In the genomic region with DNA sequence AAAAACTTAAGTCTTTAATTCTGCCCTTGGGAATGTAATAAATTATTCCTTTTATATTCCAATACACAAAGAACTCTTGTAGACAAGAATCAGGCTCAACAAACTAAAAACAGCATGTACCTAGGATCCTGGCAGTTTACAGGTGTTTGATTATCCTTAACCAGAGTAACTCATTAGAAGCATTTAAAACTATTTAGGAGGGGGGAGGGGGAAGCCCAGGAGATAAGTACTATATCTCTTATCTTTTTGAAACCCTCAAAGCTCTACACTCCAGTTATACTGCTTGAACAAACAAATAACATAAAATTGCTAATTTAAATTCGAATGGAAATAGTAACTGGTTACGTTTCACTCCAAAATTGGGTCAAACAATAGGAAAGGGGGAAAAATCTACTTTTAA, we compare ENCODE assay signal across 8 cellular contexts. TPM values are rescaled to one million over a fixed set of nuclear protein-coding genes. Genes with fewer than 3 reads are reported as not detected.
A peak's percentile ranks its signal among the peaks of the same experiment; 100 is the strongest.
DNase-seq lines count a peak whose midpoint lies in the region; ATAC-seq and TF ChIP-seq lines count a peak whose summit lies in the region.

No MANE protein-coding gene starts in this region.

- H2AFZ ChIP-seq in DND-41 (ENCODE audit: low read depth, low read length) = no peak overlapping the region
- no peak overlapping the region for H2AFZ ChIP-seq in OCI-LY3 (ENCODE audit: low read depth, low read length)

- H3K4me3 Mint-ChIP-seq in endodermal cell = peak overlapping the region; percentile 98

- H3K9me3 ChIP-seq in DND-41 (ENCODE audit: insufficient read depth, low read length, severe bottlenecking) (no peaks in the 10 kb centered on the region), OCI-LY3 (ENCODE audit: insufficient read depth, low read length) (no peaks in the 10 kb centered on the region), endodermal cell (ENCODE audit: control insufficient read depth, low read length) (no peaks in the 10 kb centered on the region), ovary (no peaks in the 10 kb centered on the region)

- H3K9ac ChIP-seq in DND-41 (ENCODE audit: low read depth, low read length) (peak overlapping the region; percentile 98), OCI-LY3 (ENCODE audit: low read length) (peak overlapping the region; percentile 96), endodermal cell (ENCODE audit: extremely low read depth, low read length, poor library complexity, severe bottlenecking) (peak overlapping the region; percentile 95)

- intact Hi-C loops in ovary (cut with DNase I) = loop anchor here in 1 of 4 donors (2.0 to 10.0 kb wide), 2 partner anchors 61 to 133 kb away; a partner anchor contains a TSS

- ATAC-seq in DND-41 (ENCODE audit: insufficient read depth, low read depth) (no peak), HG02571 (IDR thresholded peaks at IDR 0.05; ENCODE audit: unreplicated experiment) (no peak), GM21367 (IDR thresholded peaks at IDR 0.05; ENCODE audit: unreplicated experiment) (no peak), HG03439 (IDR thresholded peaks at IDR 0.05; ENCODE audit: unreplicated experiment) (no peak)

- no peaks in the 10 kb centered on the region for H3K27me3 Mint-ChIP-seq in endodermal cell (ENCODE audit: insufficient read depth)

- H3K36me3 Mint-ChIP-seq in endodermal cell (ENCODE audit: low read depth) = peaks cover 29% of the 10 kb centered on the region

- H4K20me1 ChIP-seq in DND-41 (ENCODE audit: insufficient read depth, low read length) (peaks cover 56% of the 10 kb centered on the region), OCI-LY3 (ENCODE audit: insufficient read depth, low read length) (peaks cover 60% of the 10 kb centered on the region)

- H3K36me3 ChIP-seq in DND-41 (ENCODE audit: insufficient read depth, low read length) (peaks cover 58% of the 10 kb centered on the region), OCI-LY3 (replicated peaks; ENCODE audit: low read depth, low read length) (peaks cover 44% of the 10 kb centered on the region), endodermal cell (ENCODE audit: control insufficient read depth, insufficient read depth, low read length) (peaks cover 42% of the 10 kb centered on the region), ovary (no peaks in the 10 kb centered on the region)

- peak overlapping the region; percentile 97 for H3K27ac Mint-ChIP-seq in endodermal cell

- H3K27ac ChIP-seq in DND-41 (ENCODE audit: low read length) (peak overlapping the region; percentile 97), OCI-LY3 (ENCODE audit: low read length) (peak overlapping the region; percentile 80), endodermal cell (ENCODE audit: low read depth, low read length) (no peak overlapping the region), ovary (no peak overlapping the region)

- TF ChIP-seq CTCF in DND-41 (IDR thresholded peaks at IDR 0.05; ENCODE audit: borderline replicate concordance, extremely low read depth, low read length, poor library complexity, severe bottlenecking) (no peak), OCI-LY3 (IDR thresholded peaks at IDR 0.05; ENCODE audit: low read depth, low read length) (no peak), endodermal cell (conservative IDR thresholded peaks at IDR 0.05) (no peak), ovary (IDR thresholded peaks at IDR 0.05) (no peak)

- H3K79me2 ChIP-seq in DND-41 (ENCODE audit: insufficient read depth, low read length) = peaks cover 89% of the 10 kb centered on the region
- peaks cover 100% of the 10 kb centered on the region for H3K79me2 ChIP-seq in OCI-LY3 (ENCODE audit: low read length)

- no peak for TF ChIP-seq POLR2A in ovary (IDR thresholded peaks at IDR 0.05)

- H3K4me1 Mint-ChIP-seq in endodermal cell = peaks cover 21% of the 10 kb centered on the region

- DNase-seq in DND-41 (no peak), endodermal cell (no peak), ovary (no peak), medulla oblongata (ENCODE audit: extremely low spot score) (no peak)

- H3K4me2 ChIP-seq in DND-41 (ENCODE audit: insufficient read depth, low read length) = peak overlapping the region; percentile 75
- peak overlapping the region; percentile 94 for H3K4me2 ChIP-seq in OCI-LY3 (ENCODE audit: low read length)

- peaks cover 66% of the 10 kb centered on the region for H3K4me1 ChIP-seq in DND-41 (ENCODE audit: insufficient read depth, low read length)
- H3K4me1 ChIP-seq in OCI-LY3 (ENCODE audit: low read length) = peaks cover 50% of the 10 kb centered on the region
- H3K4me1 ChIP-seq in endodermal cell (ENCODE audit: control insufficient read depth, insufficient read depth, low read length) = no peaks in the 10 kb centered on the region
- H3K4me1 ChIP-seq in ovary (ENCODE audit: insufficient read depth) = peaks cover 10% of the 10 kb centered on the region

- WGBS in endodermal cell (ENCODE audit: insufficient coverage in 1 of 2, insufficient read length in 1 of 2), 2 experiments = 5% methylated on average over 2 of the region's 2 CpGs; no CpG with 5 or more reads in 1 of the 2 experiments
- WGBS in ovary, 3 donors = 1 to 6% (median 3%) methylated on average over 2 of the region's 2 CpGs

- no peak for TF ChIP-seq EP300 in ovary (IDR thresholded peaks at IDR 0.05)

- H3K27me3 ChIP-seq in DND-41 (ENCODE audit: insufficient read depth, low read length, poor library complexity) (no peaks in the 10 kb centered on the region), OCI-LY3 (ENCODE audit: low read depth, low read length) (no peaks in the 10 kb centered on the region), endodermal cell (ENCODE audit: control insufficient read depth, insufficient read depth, low read length, poor library complexity, severe bottlenecking) (no peaks in the 10 kb centered on the region), ovary (no peaks in the 10 kb centered on the region)

- H3K4me3 ChIP-seq in DND-41 (ENCODE audit: low read depth in 1 of 2, low read length in 2 of 2) = peak overlapping the region; percentile 50 to 67
- H3K4me3 ChIP-seq in OCI-LY3 (ENCODE audit: low read length) = peak overlapping the region; percentile 94
- H3K4me3 ChIP-seq in endodermal cell (ENCODE audit: low read length) = peak overlapping the region; percentile 93
- H3K4me3 ChIP-seq in ovary = peak overlapping the region; percentile 100

- no peaks in the 10 kb centered on the region for H3K9me3 Mint-ChIP-seq in endodermal cell

RNA-seq across cellular contexts. Expression of a gene that starts 1.9 kb away (rescaled TPM):
- 100 to 1,000 TPM; 284 to 343 TPM for total RNA-seq in endodermal cell
- 344 TPM for polyA plus RNA-seq in endodermal cell (2013, experiment 1 of 2)
- polyA plus RNA-seq in endodermal cell (2013, experiment 2 of 2) = 320 TPM
- total RNA-seq in ovary = 100 to 1,000 TPM; 383 to 530 (median 467) TPM
- 100 to 1,000 TPM; 408 to 540 TPM for polyA plus RNA-seq in ovary

RNA-seq across cellular contexts. Expression of a gene that starts 21.0 kb away (rescaled TPM):
- total RNA-seq in endodermal cell (10 to 100 TPM; 28.9 to 32.9 TPM), ovary (10 to 100 TPM; 13.1 to 36.6 (median 28.5) TPM)
- polyA plus RNA-seq in endodermal cell (2013, experiment 1 of 2) = 24.1 TPM
- polyA plus RNA-seq in endodermal cell (2013, experiment 2 of 2) = 19.7 TPM
- polyA plus RNA-seq in ovary = 10 to 100 TPM; 31.7 to 45.3 TPM

Comparison
In these comparisons a context has a peak if more than half of its experiments do, and no peak if none do; other contexts are left out.
1. H3K27ac ChIP-seq: peak in DND-41 (single experiment) and OCI-LY3 (single experiment); none in endodermal cell (single experiment) and ovary (0 of 2).
2. Peak in every context shown above with its lines, with median percentiles within 50 percentile points of each other: H3K4me3 ChIP-seq and H3K9ac ChIP-seq.